8 cellular contexts compared by ENCODE assay signal in genomic region chr3:46974421-46975227, GRCh38. TPM values are rescaled to one million over a fixed set of nuclear protein-coding genes. Genes with fewer than 3 reads are reported as not detected.
DNase-seq lines count a peak whose midpoint lies in the region; ATAC-seq and TF ChIP-seq lines count a peak whose summit lies in the region.

No MANE protein-coding gene starts in this region.

- H3K4me3 Mint-ChIP-seq in activated T-cell treated with anti-CD3 and anti-CD28 coated beads, Interleukin-2, amount 50 U/mL, for 4 hours, result peak overlapping the region; percentile 98
- H3K4me3 Mint-ChIP-seq in stimulated activated naive B cell treated with anti-CD40 and anti-IgM and Interleukin-4, amounts not matched to agents 10 μg/mL and 1 μg/mL and 100 μg/mL, for 72 hours, result peak overlapping the region; percentile 93 to 99

- in situ Hi-C loops in Panc1 (cut with HindIII; ENCODE audit: low pct_unique_long_range_greater_than_20kb, low sequenced_read_pairs), result no loop called here

- H3K36me3 Mint-ChIP-seq in activated T-cell treated with anti-CD3 and anti-CD28 coated beads, Interleukin-2, amount 50 U/mL, for 4 hours (ENCODE audit: insufficient read depth), result peaks cover 26% of the 10 kb centered on the region
- peaks cover 36 to 48% of the 10 kb centered on the region in 2 donors for H3K36me3 Mint-ChIP-seq in stimulated activated naive B cell treated with anti-CD40 and anti-IgM and Interleukin-4, amounts not matched to agents 10 μg/mL and 1 μg/mL and 100 μg/mL, for 72 hours

- H3K9me3 ChIP-seq in Panc1 (ENCODE audit: control insufficient read depth, insufficient read depth, low read depth, low read length) (no peaks in the 10 kb centered on the region), mucosa of descending colon (no peaks in the 10 kb centered on the region)

- POLR2A ChIA-PET in Panc1 (lab: Charles Lee), result interaction anchor here (0.6 kb wide), 1 partner anchor 30 kb away, joined by 4 read pairs; no protein-coding TSS in a partner anchor

- H3K4me1 ChIP-seq in Panc1 (ENCODE audit: control insufficient read depth, insufficient read depth, low read length), result peaks cover 21% of the 10 kb centered on the region
- H3K4me1 ChIP-seq in mucosa of descending colon (ENCODE audit: low read depth), result peaks cover 50% of the 10 kb centered on the region

- H3K27ac ChIP-seq in Panc1 (ENCODE audit: low read length), result peak overlapping the region; percentile 23; the same call in 1 of the 2 replicates

- no peak for ATAC-seq in activated T-cell treated with anti-CD3 and anti-CD28 coated beads, Interleukin-2, amount 50 U/mL, for 4 hours
- ATAC-seq in Panc1 (no peak), mucosa of descending colon (no peak)
- peak; percentile 14 to 28 for ATAC-seq in stimulated activated naive B cell treated with anti-CD40 and anti-IgM and Interleukin-4, amounts not matched to agents 10 μg/mL and 1 μg/mL and 100 μg/mL, for 72 hours (replicated peaks)

- H3K36me3 ChIP-seq in Panc1 (ENCODE audit: control insufficient read depth, insufficient read depth, low read length), result no peaks in the 10 kb centered on the region; the same call in none of the 2 replicates
- no peaks in the 10 kb centered on the region for H3K36me3 ChIP-seq in mucosa of descending colon (ENCODE audit: low read depth)

- peak overlapping the region; percentile 89 for H3K27ac Mint-ChIP-seq in stimulated activated naive B cell treated with anti-CD40 and anti-IgM and Interleukin-4, amounts not matched to agents 10 μg/mL and 1 μg/mL and 100 μg/mL, for 72 hours

- H3K27me3 Mint-ChIP-seq in activated T-cell treated with anti-CD3 and anti-CD28 coated beads, Interleukin-2, amount 50 U/mL, for 4 hours (ENCODE audit: low read depth), result no peaks in the 10 kb centered on the region
- H3K27me3 Mint-ChIP-seq in stimulated activated naive B cell treated with anti-CD40 and anti-IgM and Interleukin-4, amounts not matched to agents 10 μg/mL and 1 μg/mL and 100 μg/mL, for 72 hours, result no peaks in the 10 kb centered on the region

- TSS peak; percentile 72 for BruUV-seq in Panc1 (replicated peaks; lab: Mats Ljungman, UMichigan)

- peak overlapping the region; percentile 84 to 90; a peak in 3 of 4 replicates for H3K4me3 ChIP-seq in Panc1 (ENCODE audit: low read depth in 2 of 2, low read length in 2 of 2)
- no peak overlapping the region for H3K4me3 ChIP-seq in mucosa of descending colon

- CTCF ChIA-PET in Panc1 (lab: Charles Lee), result no interaction called here

- H3K4me1 Mint-ChIP-seq in activated T-cell treated with anti-CD3 and anti-CD28 coated beads, Interleukin-2, amount 50 U/mL, for 4 hours (ENCODE audit: low read depth), result peaks cover 77% of the 10 kb centered on the region
- peaks cover 48 to 76% of the 10 kb centered on the region in 2 donors for H3K4me1 Mint-ChIP-seq in stimulated activated naive B cell treated with anti-CD40 and anti-IgM and Interleukin-4, amounts not matched to agents 10 μg/mL and 1 μg/mL and 100 μg/mL, for 72 hours

- intact Hi-C loops in Panc1 (cut with micrococcal nuclease; ENCODE audit: unreplicated experiment) (no loop called here), mucosa of descending colon (cut with DNase I, micrococcal nuclease) (no loop called here)

- DNase-seq in activated T-cell treated with anti-CD3 and anti-CD28 coated beads, Interleukin-2, amount 50 U/mL, for 4 hours, result no peak
- no peak for DNase-seq in activated T-cell treated with anti-CD3 and anti-CD28 coated beads, Interleukin-2, amount 50 U/mL, for 48 hours
- DNase-seq in Panc1 (ENCODE audit: low read depth, low spot score) (no peak), germinal center (ENCODE audit: low spot score) (peak; percentile 70), mucosa of descending colon (no peak), NCI-H2029 (lab: John Stamatoyannopoulos, UW) (no peak), hippocampal formation (lab: John Stamatoyannopoulos, UW) (no peak)
- no peak for DNase-seq in stimulated activated naive B cell treated with anti-CD40 and anti-IgM and Interleukin-4, amounts not matched to agents 10 μg/mL and 1 μg/mL and 100 μg/mL, for 72 hours

- H3K27me3 ChIP-seq in Panc1 (ENCODE audit: control insufficient read depth, insufficient read depth, low read length), result no peaks in the 10 kb centered on the region

- no peaks in the 10 kb centered on the region for H3K9me3 Mint-ChIP-seq in activated T-cell treated with anti-CD3 and anti-CD28 coated beads, Interleukin-2, amount 50 U/mL, for 4 hours
- H3K9me3 Mint-ChIP-seq in stimulated activated naive B cell treated with anti-CD40 and anti-IgM and Interleukin-4, amounts not matched to agents 10 μg/mL and 1 μg/mL and 100 μg/mL, for 72 hours, result no peaks in the 10 kb centered on the region

- no peak for TF ChIP-seq CTCF in Panc1 (IDR thresholded peaks at IDR 0.05)
- TF ChIP-seq CTCF in mucosa of descending colon (IDR thresholded peaks at IDR 0.05), result no peak

RNA-seq across cellular contexts. Expression of gene CCDC12, which starts 1.9 kb away (rescaled TPM):
- 10 to 100 TPM; 75.9 to 77.6 (median 76.5) TPM for total RNA-seq in activated T-cell treated with anti-CD3 and anti-CD28 coated beads, Interleukin-2, amount 50 U/mL, for 4 hours
- total RNA-seq in Panc1 (2021; ENCODE audit: unreplicated experiment), result 35.5 TPM
- polyA plus RNA-seq in Panc1 (2012; ENCODE audit: insufficient read length), result 54.3 TPM
- 10 to 100 TPM; 40.7 to 59.2 (median 45.0) TPM for total RNA-seq in mucosa of descending colon

RNA-seq across cellular contexts. Expression of gene NBEAL2, which starts 4.8 kb away (rescaled TPM):
- total RNA-seq in activated T-cell treated with anti-CD3 and anti-CD28 coated beads, Interleukin-2, amount 50 U/mL, for 4 hours, result 10 to 100 TPM; 75.5 to 86.9 (median 80.7) TPM
- total RNA-seq in Panc1 (2021; ENCODE audit: unreplicated experiment) (38.8 TPM), mucosa of descending colon (10 to 100 TPM; 49.2 to 94.0 (median 53.7) TPM)
- 46.2 TPM for polyA plus RNA-seq in Panc1 (2012; ENCODE audit: insufficient read length)

Comparison
In these comparisons a context has a peak if more than half of its experiments do, and no peak if none do; other contexts are left out.
1. ATAC-seq: peak in stimulated activated naive B cell treated with anti-CD40 and anti-IgM and Interleukin-4, amounts not matched to agents 10 μg/mL and 1 μg/mL and 100 μg/mL, for 72 hours (2 of 2); none in activated T-cell treated with anti-CD3 and anti-CD28 coated beads, Interleukin-2, amount 50 U/mL, for 4 hours (0 of 2), Panc1 (single experiment) and mucosa of descending colon (single experiment).